Comparison of ENCODE assay signal across 27 cellular contexts in genomic region chr14:62432955-62433354, GRCh38.
"Had no signal": no experiment of that assay in that cellular context is flagged by ENCODE, and none has a peak within 500 bp of the region (broad histone marks: within the 10 kb centered on the region; RNA-seq: fewer than 3 reads in every experiment).

No MANE protein-coding gene starts in this region.

- DNase-seq: colonic mucosa; cortex of kidney; dermis blood vessel endothelial cell; dorsolateral prefrontal cortex; effector CD8-positive, alpha-beta T cell; effector memory CD4-positive, alpha-beta T cell; effector memory CD8-positive, alpha-beta T cell; endodermal cell; erythroblast; esophagus squamous epithelium; foreskin fibroblast; foreskin keratinocyte; foreskin melanocyte; gastrocnemius medialis; glutamatergic neuron; head of caudate nucleus; heart left ventricle; heart right ventricle had no signal

- H3K36me3 ChIP-seq: colonic mucosa, esophagus muscularis mucosa, esophagus squamous epithelium, gastrocnemius medialis, gastroesophageal sphincter, heart left ventricle, heart right ventricle had no signal

- H3K27me3 ChIP-seq: colonic mucosa, dorsolateral prefrontal cortex, esophagus muscularis mucosa, esophagus squamous epithelium, foreskin keratinocyte, gastrocnemius medialis, gastroesophageal sphincter, heart left ventricle, heart right ventricle had no signal

- H3K4me3 ChIP-seq: colonic mucosa, coronary artery, dorsolateral prefrontal cortex, esophagus muscularis mucosa, esophagus squamous epithelium, gastrocnemius medialis, gastroesophageal sphincter, heart left ventricle, heart right ventricle had no signal

- H3K27ac ChIP-seq: colonic mucosa, coronary artery, dorsolateral prefrontal cortex, epithelial cell of prostate, esophagus muscularis mucosa, esophagus squamous epithelium, foreskin keratinocyte, gastrocnemius medialis, gastroesophageal sphincter, heart left ventricle, heart right ventricle had no signal

- ATAC-seq: effector memory CD8-positive, alpha-beta T cell; esophagus mucosa; foreskin keratinocyte; gastrocnemius medialis; gastroesophageal sphincter; heart left ventricle; heart right ventricle had no signal

- FAIRE-seq: colon, endometrium, endothelial cell of umbilical vein, frontal cortex had no signal

- H3K4me1 ChIP-seq: colonic mucosa, esophagus muscularis mucosa, gastrocnemius medialis, gastroesophageal sphincter, heart left ventricle, heart right ventricle had no signal

- H3K9me3 ChIP-seq: colonic mucosa, gastrocnemius medialis had no signal
